In genomic region chr2:126049461-126049860, GRCh38 we compare ENCODE assay signal across 10 cellular contexts.
"Had no signal": no experiment of that assay in that cellular context is flagged by ENCODE, and none has a peak within 500 bp of the region (broad histone marks: within the 10 kb centered on the region; RNA-seq: fewer than 3 reads in every experiment).

No MANE protein-coding gene starts in this region.

- H3K4me1 ChIP-seq: HAP-1 had no signal

- ATAC-seq: HCT116, HepG2 had no signal

- DNase-seq: GM23248, GOT3, H7, HFFc6, KBM-7 had no signal

- H3K27ac ChIP-seq: GM23248, HL-60 had no signal

- H3K4me3 ChIP-seq: GM23248, HAP-1 had no signal

- H3K4me1 Mint-ChIP-seq: IgD-negative memory B cell had no signal

- H3K4me3 Mint-ChIP-seq: HFFc6, IgD-negative memory B cell had no signal

- H3K27ac Mint-ChIP-seq: HFFc6, IgD-negative memory B cell had no signal

- FAIRE-seq: HepG2 had no signal

- H3K27me3 Mint-ChIP-seq: IgD-negative memory B cell had no signal

- H3K36me3 ChIP-seq: HAP-1 had no signal

- H2AFZ ChIP-seq: GM23248 had no signal

- H3K9ac ChIP-seq: GM23248 had no signal

- H3K36me3 Mint-ChIP-seq: IgD-negative memory B cell had no signal
